In the genomic region with DNA sequence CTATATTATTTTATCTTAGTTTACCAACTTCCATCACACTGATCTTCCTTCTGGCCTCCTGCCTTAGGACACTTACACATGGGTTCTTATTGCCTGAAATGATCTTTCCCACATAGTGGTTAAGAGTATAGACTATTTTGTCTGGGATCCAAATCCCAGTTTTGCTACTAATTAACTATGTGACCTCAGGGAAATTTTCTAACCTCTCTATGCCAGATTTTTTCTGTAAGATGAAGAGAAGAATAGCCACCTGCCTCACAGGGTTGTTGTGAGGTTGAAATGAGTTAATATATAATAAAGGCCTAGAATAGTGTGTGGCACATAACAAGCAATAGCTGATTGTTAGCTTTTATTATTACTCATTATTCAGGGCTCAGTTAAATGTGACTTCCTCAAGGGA, we compare ENCODE assay signal across 27 cellular contexts.
"Had no signal": no experiment of that assay in that cellular context is flagged by ENCODE, and none has a peak within 500 bp of the region (broad histone marks: within the 10 kb centered on the region; RNA-seq: fewer than 3 reads in every experiment).

No MANE protein-coding gene starts in this region.

- H3K4me2 ChIP-seq: neural progenitor cell, smooth muscle cell had no signal

- H3K27me3 ChIP-seq: esophagus squamous epithelium, neural progenitor cell, right atrium auricular region, stomach, thyroid gland, vagina had no signal

- H2AFZ ChIP-seq: neural progenitor cell, parathyroid adenoma had no signal

- H3K9me3 ChIP-seq: esophagus squamous epithelium, lower lobe of right lung, right atrium auricular region, stomach, thyroid gland, vagina had no signal

- H3K27ac ChIP-seq: esophagus squamous epithelium, lower lobe of right lung, neural progenitor cell, parathyroid adenoma, right atrium auricular region, stomach, thyroid gland, vagina had no signal

- DNase-seq: cortex of kidney; esophagus squamous epithelium; foreskin melanocyte; hypothalamus; immature natural killer cell; islet precursor cell; kidney glomerular epithelial cell; left ventricle myocardium superior; lower lobe of right lung; naive B cell; stimulated activated CD4-positive, alpha-beta T cell treated with anti-CD3 and anti-CD28 coated beads, Interleukin-12 subunit alpha, Interleukin-12 subunit beta, amount 100 ng/mL, for 4 hours; stimulated activated CD4-positive, alpha-beta T cell treated with anti-CD3 and anti-CD28 coated beads, Interleukin-1b, Interleukin-23, amount 100 ng/mL, for 48 hours; stimulated activated CD4-positive, alpha-beta T cell treated with anti-CD3 and anti-CD28 coated beads, Interleukin-4, amount 100 ng/mL, for 24 hours; stimulated activated naive CD4-positive, alpha-beta T cell treated with Interleukin-2 at 50 U/mL for 16 hours; stomach; trophoblast cell had no signal

- H3K9me3 Mint-ChIP-seq: immature natural killer cell; memory B cell; naive B cell; natural killer cell treated with Interleukin-12 subunit alpha and Interleukin-12 subunit beta and Interleukin-15 and Interleukin-18, amount 100 ng/mL, for 72 hours; neural progenitor cell; stimulated activated effector memory CD8-positive, alpha-beta T cell treated with anti-CD3 and anti-CD28 coated beads, Interleukin-12 subunit alpha, Interleukin-12 subunit beta, amount 100 ng/mL, for 72 hours had no signal

- H3K4me1 Mint-ChIP-seq: neural progenitor cell had no signal

- H3K4me1 ChIP-seq: esophagus squamous epithelium, lower lobe of right lung, neural progenitor cell, parathyroid adenoma, right atrium auricular region, stomach, thyroid gland, vagina had no signal

- H3K4me3 Mint-ChIP-seq: immature natural killer cell; memory B cell; naive B cell; natural killer cell treated with Interleukin-12 subunit alpha and Interleukin-12 subunit beta and Interleukin-15 and Interleukin-18, amount 100 ng/mL, for 72 hours; neural progenitor cell; stimulated activated effector memory CD8-positive, alpha-beta T cell treated with anti-CD3 and anti-CD28 coated beads, Interleukin-12 subunit alpha, Interleukin-12 subunit beta, amount 100 ng/mL, for 72 hours had no signal

- H3K27me3 Mint-ChIP-seq: memory B cell; naive B cell; natural killer cell treated with Interleukin-12 subunit alpha and Interleukin-12 subunit beta and Interleukin-15 and Interleukin-18, amount 100 ng/mL, for 72 hours; progenitor cell of endocrine pancreas had no signal

- H3K27ac Mint-ChIP-seq: immature natural killer cell; memory B cell; natural killer cell treated with Interleukin-12 subunit alpha and Interleukin-12 subunit beta and Interleukin-15 and Interleukin-18, amount 100 ng/mL, for 72 hours; neural progenitor cell; stimulated activated effector memory CD8-positive, alpha-beta T cell treated with anti-CD3 and anti-CD28 coated beads, Interleukin-12 subunit alpha, Interleukin-12 subunit beta, amount 100 ng/mL, for 72 hours had no signal

- ATAC-seq: left ventricle myocardium superior; lower lobe of right lung; natural killer cell treated with Interleukin-12 subunit alpha and Interleukin-12 subunit beta and Interleukin-15 and Interleukin-18, amount 100 ng/mL, for 72 hours; sciatic nerve; stimulated activated effector memory CD8-positive, alpha-beta T cell treated with anti-CD3 and anti-CD28 coated beads, Interleukin-12 subunit alpha, Interleukin-12 subunit beta, amount 100 ng/mL, for 72 hours had no signal

- H3K4me3 ChIP-seq: esophagus squamous epithelium, lower lobe of right lung, neural progenitor cell, right atrium auricular region, smooth muscle cell, stomach, thyroid gland, vagina had no signal

- H3K79me2 ChIP-seq: parathyroid adenoma had no signal
